Comparison of ENCODE assay signal across 30 cellular contexts in genomic region chr15:67808821-67809220, GRCh38. TPM values are rescaled to one million over a fixed set of nuclear protein-coding genes. Genes with fewer than 3 reads are reported as not detected.
"Had no signal": no experiment of that assay in that cellular context is flagged by ENCODE, and none has a peak within 500 bp of the region (broad histone marks: within the 10 kb centered on the region; RNA-seq: fewer than 3 reads in every experiment).

No MANE protein-coding gene starts in this region.

- H3K4me1 Mint-ChIP-seq: activated naive CD8-positive, alpha-beta T cell treated with anti-CD3 and anti-CD28 coated beads for 36 hours had no signal

- H3K4me3 ChIP-seq: cardiac muscle cell, MG63, Peyer's patch, SJSA1 had no signal

- H3K4me3 Mint-ChIP-seq: activated CD8-positive, alpha-beta memory T cell treated with anti-CD3 and anti-CD28 coated beads, Interleukin-2, amount 10 ng/mL, durations not matched to agents 7 days and 5 days; activated CD8-positive, alpha-beta T cell treated with anti-CD3 and anti-CD28 coated beads, Interleukin-2, amount 10 ng/mL, durations not matched to agents 7 days and 5 days; activated naive CD4-positive, alpha-beta T cell treated with anti-CD3 and anti-CD28 coated beads, Interleukin-2, amount 10 ng/mL, durations not matched to agents 7 days and 5 days; activated naive CD8-positive, alpha-beta T cell treated with anti-CD3 and anti-CD28 coated beads for 36 hours; activated T-cell treated with anti-CD3 and anti-CD28 coated beads, Interleukin-2, amount 50 U/mL, for 4 hours; WTC11 had no signal

- H3K36me3 Mint-ChIP-seq: activated CD8-positive, alpha-beta memory T cell treated with anti-CD3 and anti-CD28 coated beads, Interleukin-2, amount 10 ng/mL, durations not matched to agents 7 days and 5 days; activated naive CD4-positive, alpha-beta T cell treated with anti-CD3 and anti-CD28 coated beads, Interleukin-2, amount 10 ng/mL, durations not matched to agents 7 days and 5 days; WTC11 had no signal

- H3K36me3 ChIP-seq: brain microvascular endothelial cell, cardiac muscle cell, MG63, Peyer's patch, SJSA1 had no signal

- H3K9me3 ChIP-seq: MG63, Peyer's patch, SJSA1 had no signal

- H3K27ac Mint-ChIP-seq: activated CD8-positive, alpha-beta memory T cell treated with anti-CD3 and anti-CD28 coated beads, Interleukin-2, amount 10 ng/mL, durations not matched to agents 7 days and 5 days; activated CD8-positive, alpha-beta T cell treated with anti-CD3 and anti-CD28 coated beads, Interleukin-2, amount 10 ng/mL, durations not matched to agents 7 days and 5 days; activated naive CD4-positive, alpha-beta T cell treated with anti-CD3 and anti-CD28 coated beads, Interleukin-2, amount 10 ng/mL, durations not matched to agents 7 days and 5 days; activated naive CD8-positive, alpha-beta T cell treated with anti-CD3 and anti-CD28 coated beads for 36 hours; WTC11 had no signal

- H3K9me3 Mint-ChIP-seq: activated naive CD4-positive, alpha-beta T cell treated with anti-CD3 and anti-CD28 coated beads, Interleukin-2, amount 10 ng/mL, durations not matched to agents 7 days and 5 days; activated naive CD8-positive, alpha-beta T cell treated with anti-CD3 and anti-CD28 coated beads for 36 hours; activated T-cell treated with anti-CD3 and anti-CD28 coated beads, Interleukin-2, amount 50 U/mL, for 4 hours; WTC11 had no signal

- H3K4me1 ChIP-seq: Peyer's patch, SJSA1 had no signal

- H3K27me3 ChIP-seq: brain microvascular endothelial cell, MG63, Peyer's patch had no signal

- DNase-seq: activated CD4-positive, alpha-beta T cell treated with anti-CD3 and anti-CD28 coated beads for 48 hours; activated CD4-positive, alpha-beta T cell treated with anti-CD3 and anti-CD28 coated beads, Interleukin-2, amount 50 U/mL, for 4 hours; activated CD4-positive, CD25-positive, alpha-beta regulatory T cell treated with anti-CD3 and anti-CD28 coated beads, Interleukin-2, amount 50 U/mL, for 72 hours; activated CD8-positive, alpha-beta memory T cell treated with anti-CD3 and anti-CD28 coated beads, Interleukin-2, amount 10 ng/mL, durations not matched to agents 7 days and 5 days; activated CD8-positive, alpha-beta T cell treated with anti-CD3 and anti-CD28 coated beads, Interleukin-2, amount 10 ng/mL, durations not matched to agents 7 days and 5 days; activated gamma-delta T cell treated with Interleukin-2 at 50 U/mL for 16 hours; activated naive CD4-positive, alpha-beta T cell treated with anti-CD3 and anti-CD28 coated beads, Interleukin-2, amount 10 ng/mL, durations not matched to agents 7 days and 5 days; activated naive CD8-positive, alpha-beta T cell treated with anti-CD3 and anti-CD28 coated beads for 36 hours; activated T-cell treated with anti-CD3 and anti-CD28 coated beads, Interleukin-2, amount 50 U/mL, for 4 hours; brain microvascular endothelial cell; MG63; MV-4-11; NCI-H1092 treated with DMSO at 0.1 percent for 48 hours; NCI-H1436; NCI-H1694 treated with DMSO at 0.1 percent for 48 hours; NCI-H2029 treated with DMSO at 0.1 percent for 48 hours; NCI-H345; NCI-H510A; NCI-H526 treated with DMSO at 0.1 percent for 48 hours; NCI-H82; SHP77; SW 1271 had no signal

- H3K27me3 Mint-ChIP-seq: activated CD8-positive, alpha-beta memory T cell treated with anti-CD3 and anti-CD28 coated beads, Interleukin-2, amount 10 ng/mL, durations not matched to agents 7 days and 5 days; activated naive CD8-positive, alpha-beta T cell treated with anti-CD3 and anti-CD28 coated beads for 36 hours had no signal

- H3K27ac ChIP-seq: brain microvascular endothelial cell, cardiac muscle cell, Peyer's patch, RWPE1, SJSA1 had no signal

- ATAC-seq: activated CD8-positive, alpha-beta memory T cell treated with anti-CD3 and anti-CD28 coated beads, Interleukin-2, amount 10 ng/mL, durations not matched to agents 7 days and 5 days; activated CD8-positive, alpha-beta T cell treated with anti-CD3 and anti-CD28 coated beads, Interleukin-2, amount 10 ng/mL, durations not matched to agents 7 days and 5 days; activated T-cell treated with anti-CD3 and anti-CD28 coated beads, Interleukin-2, amount 50 U/mL, for 4 hours; SK-N-SH treated with all-trans-retinoic acid at 6 μM for 48 hours; WTC11 had no signal

RNA-seq across cellular contexts. Expression of gene SKOR1, which starts 16.5 kb away (rescaled TPM):
- total RNA-seq: SJSA1 had no signal
- polyA plus RNA-seq: cardiac muscle cell had no signal

RNA-seq across cellular contexts. Expression of gene RNU6-1, which starts 31.0 kb away (rescaled TPM):
- total RNA-seq: activated CD8-positive, alpha-beta memory T cell treated with anti-CD3 and anti-CD28 coated beads, Interleukin-2, amount 10 ng/mL, durations not matched to agents 7 days and 5 days; activated CD8-positive, alpha-beta T cell treated with anti-CD3 and anti-CD28 coated beads, Interleukin-2, amount 10 ng/mL, durations not matched to agents 7 days and 5 days; activated naive CD8-positive, alpha-beta T cell treated with anti-CD3 and anti-CD28 coated beads for 36 hours; activated T-cell treated with anti-CD3 and anti-CD28 coated beads, Interleukin-2, amount 50 U/mL, for 4 hours; cardiac muscle cell; Peyer's patch; SJSA1; T-helper 1 cell treated with Interleukin-12 subunit alpha and Interleukin-12 subunit beta and Interleukin-4 antibody, amounts not matched to agents 30 ng/mL and 1 ng/mL, for 36 hours; WTC11 had no signal
- polyA plus RNA-seq: adipose tissue, cardiac muscle cell had no signal
